22 cellular contexts compared by ENCODE assay signal in genomic region chr2:106356291-106356690, GRCh38.
DNase-seq lines count a peak whose midpoint lies in the region; ATAC-seq and TF ChIP-seq lines count a peak whose summit lies in the region.
"Had no signal": no experiment of that assay in that cellular context is flagged by ENCODE, and none has a peak within 500 bp of the region (broad histone marks: within the 10 kb centered on the region; RNA-seq: fewer than 3 reads in every experiment).

No MANE protein-coding gene starts in this region.

- H3K9ac ChIP-seq in BLaER1 treated with 17β-estradiol and CSF1 and Interleukin-3, amounts not matched to agents 10 nM and 100 nM = peak overlapping the region in 1 of 11 experiments; percentile 26; a peak in 1 of 22 replicates

- TF ChIP-seq CTCF in tibial artery (IDR thresholded peaks at IDR 0.05) = no peak

- intact Hi-C loops in tibial artery (cut with DNase I; ENCODE audit: low total_unique reads) = no loop called here

- H3K36me3 ChIP-seq in BLaER1 treated with 17β-estradiol and CSF1 and Interleukin-3, amounts not matched to agents 10 nM and 100 nM = no peaks in the 10 kb centered on the region
- no peaks in the 10 kb centered on the region for H3K36me3 ChIP-seq in tibial artery
- H3K36me3 ChIP-seq: brain microvascular endothelial cell, Peyer's patch, SJSA1 had no signal

- peak overlapping the region; percentile 33 to 64 (median 53); a peak in 18 of 22 replicates for H3K4me2 ChIP-seq in BLaER1 treated with 17β-estradiol and CSF1 and Interleukin-3, amounts not matched to agents 10 nM and 100 nM

- peaks cover 11 to 36% (median 19%) of the 10 kb centered on the region in 10 experiments; a peak in 17 of 20 replicates for H3K4me1 ChIP-seq in BLaER1 treated with 17β-estradiol and CSF1 and Interleukin-3, amounts not matched to agents 10 nM and 100 nM
- no peaks in the 10 kb centered on the region for H3K4me1 ChIP-seq in tibial artery
- H3K4me1 ChIP-seq: SJSA1 had no signal

- H3K9me3 Mint-ChIP-seq in stimulated activated naive CD8-positive, alpha-beta T cell treated with anti-CD3 and anti-CD28 coated beads, Interleukin-15, amount 100 ng/mL, for 72 hours = no peaks in the 10 kb centered on the region
- H3K9me3 Mint-ChIP-seq: activated CD4-positive, alpha-beta T cell treated with anti-CD3 and anti-CD28 coated beads, Interleukin-2, amount 10 ng/mL, durations not matched to agents 24 days and 14 days; T-helper 1 cell treated with Interleukin-12 subunit alpha and Interleukin-12 subunit beta and Interleukin-4 antibody, amounts not matched to agents 30 μg/mL and 1 μg/mL, for 36 hours had no signal

- H3K27ac Mint-ChIP-seq in stimulated activated naive CD8-positive, alpha-beta T cell treated with anti-CD3 and anti-CD28 coated beads, Interleukin-15, amount 100 ng/mL, for 72 hours = no peak overlapping the region
- H3K27ac Mint-ChIP-seq: activated CD4-positive, alpha-beta T cell treated with anti-CD3 and anti-CD28 coated beads, Interleukin-2, amount 10 ng/mL, durations not matched to agents 24 days and 14 days; HFFc6; T-helper 1 cell treated with Interleukin-12 subunit alpha and Interleukin-12 subunit beta and Interleukin-4 antibody, amounts not matched to agents 30 μg/mL and 1 μg/mL, for 36 hours had no signal

- peaks cover 7% of the 10 kb centered on the region for H3K4me1 Mint-ChIP-seq in stimulated activated naive CD8-positive, alpha-beta T cell treated with anti-CD3 and anti-CD28 coated beads, Interleukin-15, amount 100 ng/mL, for 72 hours
- H3K4me1 Mint-ChIP-seq: activated CD4-positive, alpha-beta T cell treated with anti-CD3 and anti-CD28 coated beads, Interleukin-2, amount 10 ng/mL, durations not matched to agents 24 days and 14 days had no signal

- H3K4me3 ChIP-seq in BLaER1 treated with 17β-estradiol and CSF1 and Interleukin-3, amounts not matched to agents 10 nM and 100 nM = no peak overlapping the region
- no peak overlapping the region for H3K4me3 ChIP-seq in tibial artery
- H3K4me3 ChIP-seq: mucosa of descending colon, Peyer's patch, SJSA1 had no signal

- H4K20me1 ChIP-seq in BLaER1 treated with 17β-estradiol and CSF1 and Interleukin-3, amounts not matched to agents 10 nM and 100 nM = no peaks in the 10 kb centered on the region

- DNase-seq in inferior parietal cortex (ENCODE audit: extremely low spot score) (peak; percentile 17), DMS79 treated with DMSO at 0.1 percent for 48 hours (lab: John Stamatoyannopoulos, UW) (no peak), tibial artery (no peak)
- no peak for DNase-seq in stimulated activated naive CD8-positive, alpha-beta T cell treated with anti-CD3 and anti-CD28 coated beads, Interleukin-15, amount 100 ng/mL, for 72 hours
- DNase-seq in effector CD4-positive, alpha-beta T cell = no peak
- DNase-seq: activated CD4-positive, alpha-beta T cell treated with anti-CD3 and anti-CD28 coated beads, Interleukin-2, amount 10 ng/mL, durations not matched to agents 24 days and 14 days; activated CD8-positive, alpha-beta memory T cell treated with anti-CD3 and anti-CD28 coated beads, Interleukin-2, amount 50 U/mL, for 4 hours; brain microvascular endothelial cell; C1 segment of cervical spinal cord; cortex of kidney; HFFc6; left ventricle myocardium superior; mucosa of descending colon; NCI-H1105 treated with DMSO at 0.1 percent for 48 hours; NCI-H510A; NK-92 treated with Interleukin-12 subunit alpha and Interleukin-12 subunit beta, amount 100 ng/mL, for 24 hours; Peyer's patch had no signal

- ATAC-seq in GM21381 (IDR thresholded peaks at IDR 0.05; ENCODE audit: unreplicated experiment) (peak; percentile 50), HG03280 (IDR thresholded peaks at IDR 0.05; ENCODE audit: unreplicated experiment) (peak; percentile 52)
- no peak for ATAC-seq in stimulated activated naive CD8-positive, alpha-beta T cell treated with anti-CD3 and anti-CD28 coated beads, Interleukin-15, amount 100 ng/mL, for 72 hours
- ATAC-seq: left ventricle myocardium superior, mucosa of descending colon had no signal

- no peaks in the 10 kb centered on the region for H3K9me3 ChIP-seq in BLaER1 treated with 17β-estradiol and CSF1 and Interleukin-3, amounts not matched to agents 10 nM and 100 nM (replicated peaks in 1 of 11)
- H3K9me3 ChIP-seq in tibial artery = no peaks in the 10 kb centered on the region
- H3K9me3 ChIP-seq: mucosa of descending colon, Peyer's patch, SJSA1 had no signal

- H3K27me3 ChIP-seq in BLaER1 treated with 17β-estradiol and CSF1 and Interleukin-3, amounts not matched to agents 10 nM and 100 nM = no peaks in the 10 kb centered on the region
- H3K27me3 ChIP-seq in tibial artery = no peaks in the 10 kb centered on the region
- H3K27me3 ChIP-seq: brain microvascular endothelial cell, Peyer's patch had no signal

- H3K27ac ChIP-seq in BLaER1 treated with 17β-estradiol and CSF1 and Interleukin-3, amounts not matched to agents 10 nM and 100 nM = peak overlapping the region in 7 of 11 experiments; percentile 8 to 72 (median 41); a peak in 10 of 22 replicates
- H3K27ac ChIP-seq in tibial artery = no peak overlapping the region
- H3K27ac ChIP-seq: brain microvascular endothelial cell, SJSA1 had no signal

- no peak overlapping the region for H3K4me3 Mint-ChIP-seq in stimulated activated naive CD8-positive, alpha-beta T cell treated with anti-CD3 and anti-CD28 coated beads, Interleukin-15, amount 100 ng/mL, for 72 hours
- H3K4me3 Mint-ChIP-seq: activated CD4-positive, alpha-beta T cell treated with anti-CD3 and anti-CD28 coated beads, Interleukin-2, amount 10 ng/mL, durations not matched to agents 24 days and 14 days; HFFc6; T-helper 1 cell treated with Interleukin-12 subunit alpha and Interleukin-12 subunit beta and Interleukin-4 antibody, amounts not matched to agents 30 μg/mL and 1 μg/mL, for 36 hours had no signal

- H3K27me3 Mint-ChIP-seq in stimulated activated naive CD8-positive, alpha-beta T cell treated with anti-CD3 and anti-CD28 coated beads, Interleukin-15, amount 100 ng/mL, for 72 hours = peaks cover 9% of the 10 kb centered on the region

Comparison
In these comparisons a context has a peak if more than half of its experiments do, and no peak if none do; other contexts are left out.
1. H3K27ac ChIP-seq: peak in BLaER1 treated with 17β-estradiol and CSF1 and Interleukin-3, amounts not matched to agents 10 nM and 100 nM (7 of 11); none in tibial artery (0 of 2).